2 cellular contexts compared by ENCODE assay signal in the genomic region with DNA sequence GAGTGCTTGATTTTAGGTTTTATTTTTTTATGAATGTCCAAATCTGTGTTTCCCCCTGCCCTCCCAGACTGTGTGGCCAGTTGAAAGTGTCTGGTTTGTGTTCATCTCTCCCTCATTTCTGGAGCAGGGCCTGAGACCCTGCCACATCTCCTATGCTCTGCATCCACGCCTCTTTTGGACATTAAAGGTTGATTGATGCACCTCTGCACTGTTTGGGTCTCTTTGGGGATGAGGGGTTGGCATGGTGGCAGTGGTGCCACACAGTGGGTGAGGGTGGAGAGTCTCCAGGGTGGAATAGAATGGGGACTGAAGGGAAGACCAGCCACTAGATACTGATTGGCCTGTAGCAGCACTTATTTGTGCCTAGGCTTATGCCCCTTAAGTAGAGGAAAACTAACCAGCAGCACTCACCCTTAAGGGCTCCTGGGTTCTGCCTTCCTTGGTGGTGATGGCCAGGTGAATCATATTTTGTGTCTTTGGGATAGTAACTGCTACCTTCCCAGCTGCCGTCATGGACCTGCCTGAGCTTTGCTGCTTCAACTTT.
A peak's percentile ranks its signal among the peaks of the same experiment; 100 is the strongest.
TF ChIP-seq lines count a peak whose summit lies in the region.

No MANE protein-coding gene starts in this region.

TF ChIP-seq in PFSK-1, 5 proteins besides CTCF, POLR2A, EP300 and RAD21:
- no peak for TF ChIP-seq FOXP2 (optimal IDR thresholded peaks at IDR 0.05; ENCODE audit: borderline replicate concordance, extremely low read depth, extremely low read length, insufficient read depth)
- TF ChIP-seq, protein P1, sequence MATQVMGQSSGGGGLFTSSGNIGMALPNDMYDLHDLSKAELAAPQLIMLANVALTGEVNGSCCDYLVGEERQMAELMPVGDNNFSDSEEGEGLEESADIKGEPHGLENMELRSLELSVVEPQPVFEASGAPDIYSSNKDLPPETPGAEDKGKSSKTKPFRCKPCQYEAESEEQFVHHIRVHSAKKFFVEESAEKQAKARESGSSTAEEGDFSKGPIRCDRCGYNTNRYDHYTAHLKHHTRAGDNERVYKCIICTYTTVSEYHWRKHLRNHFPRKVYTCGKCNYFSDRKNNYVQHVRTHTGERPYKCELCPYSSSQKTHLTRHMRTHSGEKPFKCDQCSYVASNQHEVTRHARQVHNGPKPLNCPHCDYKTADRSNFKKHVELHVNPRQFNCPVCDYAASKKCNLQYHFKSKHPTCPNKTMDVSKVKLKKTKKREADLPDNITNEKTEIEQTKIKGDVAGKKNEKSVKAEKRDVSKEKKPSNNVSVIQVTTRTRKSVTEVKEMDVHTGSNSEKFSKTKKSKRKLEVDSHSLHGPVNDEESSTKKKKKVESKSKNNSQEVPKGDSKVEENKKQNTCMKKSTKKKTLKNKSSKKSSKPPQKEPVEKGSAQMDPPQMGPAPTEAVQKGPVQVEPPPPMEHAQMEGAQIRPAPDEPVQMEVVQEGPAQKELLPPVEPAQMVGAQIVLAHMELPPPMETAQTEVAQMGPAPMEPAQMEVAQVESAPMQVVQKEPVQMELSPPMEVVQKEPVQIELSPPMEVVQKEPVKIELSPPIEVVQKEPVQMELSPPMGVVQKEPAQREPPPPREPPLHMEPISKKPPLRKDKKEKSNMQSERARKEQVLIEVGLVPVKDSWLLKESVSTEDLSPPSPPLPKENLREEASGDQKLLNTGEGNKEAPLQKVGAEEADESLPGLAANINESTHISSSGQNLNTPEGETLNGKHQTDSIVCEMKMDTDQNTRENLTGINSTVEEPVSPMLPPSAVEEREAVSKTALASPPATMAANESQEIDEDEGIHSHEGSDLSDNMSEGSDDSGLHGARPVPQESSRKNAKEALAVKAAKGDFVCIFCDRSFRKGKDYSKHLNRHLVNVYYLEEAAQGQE (IDR thresholded peaks at IDR 0.05; ENCODE audit: insufficient read depth in 1 of 2, low read depth in 2 of 2, low read length in 2 of 2) = no peak
- no peak for TF ChIP-seq TAF1 (IDR thresholded peaks at IDR 0.05; ENCODE audit: borderline replicate concordance, insufficient read depth, low read length)
- TF ChIP-seq SIN3A (IDR thresholded peaks at IDR 0.05; ENCODE audit: borderline replicate concordance, insufficient read depth, low read length) = no peak
- TF ChIP-seq POLR2AphosphoS5 (IDR thresholded peaks at IDR 0.05; ENCODE audit: low read depth, low read length) = 0 out of 2 replicates have a peak, but pooled peaks have one; percentile 6
TF ChIP-seq in PFSK-1: peak in this region for 1.

TF ChIP-seq in H1, 55 proteins besides CTCF, POLR2A, EP300 and RAD21:
- no peak for TF ChIP-seq RNF2 (IDR thresholded peaks at IDR 0.05; ENCODE audit: borderline replicate concordance, low read depth, low read length, missing control alignments, poor library complexity, severe bottlenecking)
- peak; percentile 28; the same call in 1 of the 2 replicates for TF ChIP-seq POLR2AphosphoS5 (IDR thresholded peaks at IDR 0.05; ENCODE audit: low read depth, low read length)
